Comparison of ENCODE assay signal across 8 cellular contexts in genomic region chr2:10135296-10136089, GRCh38. TPM values are rescaled to one million over a fixed set of nuclear protein-coding genes. Genes with fewer than 3 reads are reported as not detected.
DNase-seq lines count a peak whose midpoint lies in the region; ATAC-seq and TF ChIP-seq lines count a peak whose summit lies in the region.
"Had no signal": no experiment of that assay in that cellular context is flagged by ENCODE, and none has a peak within 500 bp of the region (broad histone marks: within the 10 kb centered on the region; RNA-seq: fewer than 3 reads in every experiment).

No MANE protein-coding gene starts in this region.

- H3K4me3 ChIP-seq in PC-3 (ENCODE audit: low read length) (no peak overlapping the region), smooth muscle cell (no peak overlapping the region)
- H3K4me3 ChIP-seq: colonic mucosa had no signal

- no peaks in the 10 kb centered on the region for H3K79me2 ChIP-seq in PC-3 (ENCODE audit: low read length)
- H3K79me2 ChIP-seq in smooth muscle cell (ENCODE audit: low read depth) = no peaks in the 10 kb centered on the region

- H3K27ac ChIP-seq in PC-3 (ENCODE audit: low read length) = no peak overlapping the region
- no peak overlapping the region for H3K27ac ChIP-seq in smooth muscle cell (ENCODE audit: low read depth)
- H3K27ac ChIP-seq: colonic mucosa had no signal

- H4K20me1 ChIP-seq in PC-3 (ENCODE audit: low read length) (no peaks in the 10 kb centered on the region), smooth muscle cell (ENCODE audit: low read depth) (no peaks in the 10 kb centered on the region)

- 88% methylated on average over 9 of the region's 9 CpGs for WGBS in smooth muscle cell (ENCODE audit: low lambda C conversion rate)

- intact Hi-C loops in PC-3 (cut with micrococcal nuclease) = no loop called here

- TF ChIP-seq CTCF in GM13976 (IDR thresholded peaks at IDR 0.05; ENCODE audit: borderline replicate concordance, control extremely low read depth, extremely low read depth, insufficient read depth, missing control alignments) = no peak
- no peak for TF ChIP-seq CTCF in PC-3 (conservative IDR thresholded peaks at IDR 0.05; ENCODE audit: low read depth, low read length)
- TF ChIP-seq CTCF in smooth muscle cell (IDR thresholded peaks at IDR 0.05; ENCODE audit: borderline replicate concordance, insufficient read depth, poor library complexity, severe bottlenecking) = no peak

- no TSS peak for BruUV-seq in PC-3 (replicated peaks; lab: Mats Ljungman, UMichigan)

- in situ Hi-C loops in GM13976 (cut with MboI; ENCODE audit: low sequenced_read_pairs, unreplicated experiment) = loop anchor here (10.0 to 25.0 kb wide), 2 partner anchors 139 to 527 kb away; no protein-coding TSS in a partner anchor

- POLR2A ChIA-PET in PC-3 (lab: Charles Lee; ENCODE audit: unreplicated experiment) = no interaction called here

- H3K36me3 ChIP-seq in PC-3 (ENCODE audit: low read depth, low read length) (peaks cover 23% of the 10 kb centered on the region), smooth muscle cell (ENCODE audit: low read depth) (no peaks in the 10 kb centered on the region)
- H3K36me3 ChIP-seq: colonic mucosa had no signal

- H3F3A ChIP-seq in PC-3 (ENCODE audit: low read length, unreplicated experiment) (peaks cover 3% of the 10 kb centered on the region), smooth muscle cell (ENCODE audit: low read depth) (no peaks in the 10 kb centered on the region)

- H3K9ac ChIP-seq in PC-3 (ENCODE audit: low read length) (no peak overlapping the region), smooth muscle cell (ENCODE audit: low read depth) (no peak overlapping the region)

- H3K4me1 ChIP-seq in PC-3 (ENCODE audit: insufficient read depth, low read length) (peaks cover 4% of the 10 kb centered on the region; the same call in 1 of the 2 replicates), smooth muscle cell (ENCODE audit: low read depth) (no peaks in the 10 kb centered on the region)
- H3K4me1 ChIP-seq: colonic mucosa had no signal

- no peaks in the 10 kb centered on the region for H3K9me3 ChIP-seq in PC-3 (ENCODE audit: low read length)
- no peaks in the 10 kb centered on the region for H3K9me3 ChIP-seq in smooth muscle cell (replicated peaks; ENCODE audit: low read depth)
- H3K9me3 ChIP-seq: colonic mucosa had no signal

- no peak overlapping the region for H2AFZ ChIP-seq in PC-3 (ENCODE audit: low read length)
- H2AFZ ChIP-seq in smooth muscle cell (ENCODE audit: low read depth) = no peak overlapping the region

- H3K9me2 ChIP-seq in PC-3 (replicated peaks; ENCODE audit: low read length) = no peaks in the 10 kb centered on the region

- peak; percentile 94 for DNase-seq in COLO829 (ENCODE audit: low spot score)
- DNase-seq in GM13976 (ENCODE audit: low spot score) = peak; percentile 19
- peak; percentile 41 for DNase-seq in PC-3
- DNase-seq in fibroblast of gingiva (ENCODE audit: low read depth) = peak; percentile 35
- no peak for DNase-seq in smooth muscle cell (lab: John Stamatoyannopoulos, UW; ENCODE audit: unreplicated experiment)
- no peak for DNase-seq in NCI-H524 treated with DMSO at 0.1 percent for 48 hours (lab: John Stamatoyannopoulos, UW)
- DNase-seq: colonic mucosa had no signal

- no peak overlapping the region for H3K4me2 ChIP-seq in PC-3 (ENCODE audit: low read length)
- no peak overlapping the region for H3K4me2 ChIP-seq in smooth muscle cell

- CTCF ChIA-PET in PC-3 (lab: Charles Lee) = no interaction called here

- H3K27me3 ChIP-seq in PC-3 (ENCODE audit: low read length) = no peaks in the 10 kb centered on the region
- no peaks in the 10 kb centered on the region for H3K27me3 ChIP-seq in smooth muscle cell (ENCODE audit: low read depth)
- H3K27me3 ChIP-seq: colonic mucosa had no signal

- ATAC-seq in PC-3 (peak; percentile 23; the same call in 1 of the 2 replicates), HG03025 (IDR thresholded peaks at IDR 0.05; ENCODE audit: low FRiP score, unreplicated experiment) (no peak)

RNA-seq across cellular contexts. Expression of gene RRM2, which starts 13.0 kb away (rescaled TPM):
- total RNA-seq in PC-3 (2014; rRNA removed) = 229 and 282 TPM in 2 replicates
- total RNA-seq in smooth muscle cell = 15.5 and 22.7 TPM in 2 replicates
- 53.0 and 102 TPM in 2 replicates for polyA plus RNA-seq in smooth muscle cell

RNA-seq across cellular contexts. Expression of gene CYS1, which starts 55.3 kb away (rescaled TPM):
- 0.12 and 0.15 TPM in 2 replicates for total RNA-seq in PC-3 (2014; rRNA removed)
- total RNA-seq in smooth muscle cell = 2.3 and 3.9 TPM in 2 replicates
- 9.9 and 11.5 TPM in 2 replicates for polyA plus RNA-seq in smooth muscle cell

Comparison
In these comparisons a context has a peak if more than half of its experiments do, and no peak if none do; other contexts are left out.
1. DNase-seq: peak in COLO829 (single experiment), GM13976 (single experiment), PC-3 (single experiment) and fibroblast of gingiva (single experiment); none in smooth muscle cell (single experiment) and NCI-H524 treated with DMSO at 0.1 percent for 48 hours (single experiment).